Comparison of ENCODE assay signal across 23 cellular contexts in the genomic region with DNA sequence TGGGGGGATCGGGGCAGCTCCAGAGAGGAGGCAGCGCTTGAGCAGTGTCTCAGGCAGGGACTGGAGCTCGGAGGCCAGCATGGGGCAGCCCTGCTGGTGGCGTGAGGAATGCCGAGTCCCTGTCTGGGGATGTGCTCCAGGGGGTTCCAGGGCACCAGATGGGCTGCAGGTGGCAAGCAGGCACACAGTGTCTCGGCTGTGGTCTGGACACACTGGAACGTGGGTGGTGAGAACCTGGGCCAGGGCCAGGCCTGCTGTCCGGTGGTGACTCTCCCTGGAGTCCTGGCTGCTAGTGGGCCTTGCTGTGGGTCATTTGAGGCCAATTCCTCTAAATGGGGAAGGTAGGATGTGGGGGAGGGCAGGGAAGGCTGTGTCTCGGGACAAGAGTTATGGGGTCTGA.
DNase-seq lines count a peak whose midpoint lies in the region; ATAC-seq, FAIRE-seq and TF ChIP-seq lines count a peak whose summit lies in the region.
"Had no signal": no experiment of that assay in that cellular context is flagged by ENCODE, and none has a peak within 500 bp of the region (broad histone marks: within the 10 kb centered on the region; RNA-seq: fewer than 3 reads in every experiment).

No MANE protein-coding gene starts in this region.

- no peak overlapping the region for H3K9ac ChIP-seq in mesendoderm (ENCODE audit: low read length)
- H3K9ac ChIP-seq: GM23248 had no signal

- DNase-seq in cardiac septum (ENCODE audit: low spot score) (peak; percentile 46), right cardiac atrium (no peak), esophagus muscularis mucosa (ENCODE audit: extremely low spot score) (peak; percentile 84), mesendoderm (no peak), upper lobe of left lung (peak; percentile 19 to 55), KBM-7 (no peak), LoVo (ENCODE audit: low spot score) (no peak), small intestine (no peak)
- DNase-seq: activated T-cell treated with anti-CD3 and anti-CD28 coated beads, Interleukin-2, amount 50 U/mL, for 4 hours; GM23248; heart right ventricle; immature natural killer cell; mammary epithelial cell; NCI-H1694; NCI-H748 treated with DMSO at 0.1 percent for 48 hours; SIG-M5; stimulated activated CD4-positive, alpha-beta T cell treated with anti-CD3 and anti-CD28 coated beads, Interleukin-1b, Interleukin-23, amount 100 ng/mL, for 48 hours; stimulated activated naive CD4-positive, alpha-beta T cell; T-helper 17 cell had no signal

- H3K18ac ChIP-seq in mesendoderm (ENCODE audit: low read length), result no peak overlapping the region

- no peak overlapping the region for H2BK120ac ChIP-seq in mesendoderm (ENCODE audit: low read depth, low read length)

- H2BK15ac ChIP-seq in mesendoderm (replicated peaks; ENCODE audit: low read depth), result no peak overlapping the region

- no peaks in the 10 kb centered on the region for H3K36me3 ChIP-seq in esophagus muscularis mucosa
- H3K36me3 ChIP-seq in mesendoderm (ENCODE audit: control insufficient read depth, insufficient read depth, low read length), result no peaks in the 10 kb centered on the region
- H3K36me3 ChIP-seq in upper lobe of left lung, result no peaks in the 10 kb centered on the region
- H3K36me3 ChIP-seq in small intestine (ENCODE audit: control insufficient read depth in 2 of 2, insufficient read depth in 2 of 2, low read length in 2 of 2), result no peaks in the 10 kb centered on the region
- H3K36me3 ChIP-seq: heart right ventricle, tibial nerve had no signal

- H3K79me2 ChIP-seq in mesendoderm (ENCODE audit: control insufficient read depth, insufficient read depth, low read length), result no peaks in the 10 kb centered on the region

- no peak for FAIRE-seq in small intestine (lab: Jason Lieb, UNC)
- FAIRE-seq: colon had no signal

- intact Hi-C loops in cardiac septum (cut with DNase I), result no loop called here
- intact Hi-C loops in right cardiac atrium (cut with DNase I), result no loop called here
- intact Hi-C loops in esophagus muscularis mucosa (cut with DNase I), result no loop called here

- no peak overlapping the region for H3K27ac ChIP-seq in right cardiac atrium (ENCODE audit: low read length)
- no peak overlapping the region for H3K27ac ChIP-seq in esophagus muscularis mucosa (replicated peaks in 1 of 4)
- no peak overlapping the region for H3K27ac ChIP-seq in mesendoderm (ENCODE audit: low read depth, low read length)
- H3K27ac ChIP-seq in upper lobe of left lung, result no peak overlapping the region
- no peak overlapping the region for H3K27ac ChIP-seq in small intestine (ENCODE audit: low read depth in 1 of 2, low read length in 1 of 2)
- H3K27ac ChIP-seq: GM23248, heart right ventricle, tibial nerve, VCaP had no signal

- no peak overlapping the region for H4K5ac ChIP-seq in mesendoderm (ENCODE audit: low read length)

- no peak overlapping the region for H3K4me2 ChIP-seq in mesendoderm (ENCODE audit: low read length)

- H3K56ac ChIP-seq in mesendoderm (ENCODE audit: low read length), result peak overlapping the region; percentile 71

- H3K9me3 ChIP-seq in right cardiac atrium (ENCODE audit: control insufficient read depth, low read length) (no peaks in the 10 kb centered on the region), esophagus muscularis mucosa (peaks cover 0 to 16% (median 9%) of the 10 kb centered on the region in 4 donors), upper lobe of left lung (peaks cover 0 to 10% (median 7%) of the 10 kb centered on the region in 4 donors), small intestine (ENCODE audit: control insufficient read depth, low read depth) (no peaks in the 10 kb centered on the region)

- no peak overlapping the region for H3K23ac ChIP-seq in mesendoderm (ENCODE audit: low read length)

- 80% methylated on average over 9 of the region's 9 CpGs for WGBS in right cardiac atrium
- 86% methylated on average over 9 of the region's 9 CpGs for WGBS in esophagus muscularis mucosa
- WGBS in mesendoderm (ENCODE audit: extremely low coverage, insufficient coverage, low lambda C conversion rate), result no CpG with 5 or more reads among the region's 9 CpGs
- 93 to 100% methylated on average over 1 to 7 of the region's 9 CpGs for WGBS in upper lobe of left lung, 2 donors
- WGBS in small intestine, 3 donors, result 76 to 84% (median 81%) methylated on average over 9 of the region's 9 CpGs

- peak overlapping the region; percentile 56 for H2BK5ac ChIP-seq in mesendoderm (ENCODE audit: low read length)

- in situ Hi-C loops in KBM-7 (cut with MboI; ENCODE audit: low pct_unique_long_range_greater_than_20kb, low sequenced_read_pairs), result no loop called here

- TF ChIP-seq EP300 in esophagus muscularis mucosa (IDR thresholded peaks at IDR 0.05) (no peak), upper lobe of left lung (IDR thresholded peaks at IDR 0.05) (no peak)

- H2AK5ac ChIP-seq in mesendoderm (ENCODE audit: low read length), result peak overlapping the region; percentile 97

- H3K4me1 ChIP-seq in right cardiac atrium (ENCODE audit: control insufficient read depth, insufficient read depth, low read length) (no peaks in the 10 kb centered on the region), esophagus muscularis mucosa (no peaks in the 10 kb centered on the region), mesendoderm (ENCODE audit: control insufficient read depth, low read depth, low read length) (no peaks in the 10 kb centered on the region), upper lobe of left lung (no peaks in the 10 kb centered on the region), small intestine (ENCODE audit: control insufficient read depth in 2 of 2, insufficient read depth in 1 of 2, low read depth in 1 of 2, low read length in 1 of 2) (no peaks in the 10 kb centered on the region)
- H3K4me1 ChIP-seq: heart right ventricle, tibial nerve had no signal

- peak overlapping the region; percentile 1 for H3K4ac ChIP-seq in mesendoderm (ENCODE audit: low read depth, low read length)

- no peak overlapping the region for H4K8ac ChIP-seq in mesendoderm (ENCODE audit: low read depth, low read length)

- H3K27me3 ChIP-seq in right cardiac atrium (ENCODE audit: control insufficient read depth, insufficient read depth) (no peaks in the 10 kb centered on the region), esophagus muscularis mucosa (peaks cover 0 to 19% (median 0%) of the 10 kb centered on the region in 4 donors), mesendoderm (ENCODE audit: insufficient read depth, low read length, poor library complexity) (no peaks in the 10 kb centered on the region), upper lobe of left lung (no peaks in the 10 kb centered on the region), small intestine (ENCODE audit: control insufficient read depth in 2 of 2, insufficient read depth in 2 of 2, low read length in 2 of 2) (no peaks in the 10 kb centered on the region)
- H3K27me3 ChIP-seq: tibial nerve had no signal

- TF ChIP-seq POLR2A in esophagus muscularis mucosa (IDR thresholded peaks at IDR 0.05; ENCODE audit: low read depth) (no peak), upper lobe of left lung (IDR thresholded peaks at IDR 0.05) (no peak)

- no peak overlapping the region for H3K4me3 ChIP-seq in right cardiac atrium (ENCODE audit: low read length)
- H3K4me3 ChIP-seq in esophagus muscularis mucosa, result no peak overlapping the region
- no peak overlapping the region for H3K4me3 ChIP-seq in mesendoderm (ENCODE audit: low read length)
- H3K4me3 ChIP-seq in upper lobe of left lung, result no peak overlapping the region
- H3K4me3 ChIP-seq in small intestine (ENCODE audit: low read depth in 1 of 2, low read length in 2 of 2), result no peak overlapping the region
- H3K4me3 ChIP-seq: GM23248, heart right ventricle, tibial nerve had no signal

- ATAC-seq in right cardiac atrium, result no peak
- peak in 1 of 2 donors; percentile 10 for ATAC-seq in upper lobe of left lung (ENCODE audit: low FRiP score in 2 of 2)
- ATAC-seq: activated naive CD4-positive, alpha-beta T cell treated with anti-CD3 and anti-CD28 coated beads, Interleukin-2, amount 50 U/mL, for 72 hours; activated T-cell treated with anti-CD3 and anti-CD28 coated beads, Interleukin-2, amount 50 U/mL, for 4 hours; T-helper 17 cell had no signal

- TF ChIP-seq CTCF in esophagus muscularis mucosa (IDR thresholded peaks at IDR 0.05), result no peak
- TF ChIP-seq CTCF in upper lobe of left lung (IDR thresholded peaks at IDR 0.05), result no peak

- no peaks in the 10 kb centered on the region for H3K79me1 ChIP-seq in mesendoderm (ENCODE audit: low read length)

Comparison
In these comparisons a context has a peak if more than half of its experiments do, and no peak if none do; other contexts are left out.
1. DNase-seq: peak in cardiac septum (single experiment), esophagus muscularis mucosa (single experiment) and upper lobe of left lung (2 of 2); none in right cardiac atrium (0 of 3), mesendoderm (single experiment), KBM-7 (single experiment), LoVo (single experiment) and small intestine (single experiment).